In genomic region chr1:1123581-1124507, GRCh38 we compare ENCODE assay signal across 10 cellular contexts. TPM values are rescaled to one million over a fixed set of nuclear protein-coding genes. Genes with fewer than 3 reads are reported as not detected.
DNase-seq lines count a peak whose midpoint lies in the region; FAIRE-seq and TF ChIP-seq lines count a peak whose summit lies in the region.
"Had no signal": no experiment of that assay in that cellular context is flagged by ENCODE, and none has a peak within 500 bp of the region (broad histone marks: within the 10 kb centered on the region; RNA-seq: fewer than 3 reads in every experiment).

No MANE protein-coding gene starts in this region.

- FAIRE-seq in HTR-8/SVneo (lab: Jason Lieb, UNC) (peak; percentile 96), bronchial epithelial cell (lab: Jason Lieb, UNC) (peak; percentile 94), GM12892 (lab: Jason Lieb, UNC) (no peak)
- FAIRE-seq: islet of Langerhans had no signal

- no peak for TF ChIP-seq CTCF in bronchial epithelial cell (IDR thresholded peaks at IDR 0.05; ENCODE audit: insufficient read depth, low read length, severe bottlenecking)

- DNase-seq in CD1c-positive myeloid dendritic cell (ENCODE audit: extremely low spot score): peak; percentile 18
- DNase-seq in HTR-8/SVneo (ENCODE audit: insufficient read length, low spot score): no peak
- no peak for DNase-seq in bronchial epithelial cell (ENCODE audit: low read depth)
- peak; percentile 14 for DNase-seq in myocyte (ENCODE audit: low read depth)
- DNase-seq in SKM-1 (lab: John Stamatoyannopoulos, UW; ENCODE audit: unreplicated experiment): no peak
- DNase-seq in NCI-H2227 treated with DMSO at 0.1 percent for 48 hours (lab: John Stamatoyannopoulos, UW): no peak
- DNase-seq in GM12892 (ENCODE audit: insufficient read length): no peak
- DNase-seq in stimulated activated CD4-positive, alpha-beta T cell treated with anti-CD3 and anti-CD28 coated beads, Interleukin-1b, Interleukin-23, amount 100 ng/mL, for 48 hours: no peak
- DNase-seq: NCI-H510A treated with DMSO at 0.1 percent for 48 hours had no signal

- H3K27me3 ChIP-seq in bronchial epithelial cell (ENCODE audit: control insufficient read depth, insufficient read depth, low read length): no peaks in the 10 kb centered on the region

- TF ChIP-seq POLR2A in GM12892 (IDR thresholded peaks at IDR 0.05; ENCODE audit: low read depth, low read length): no peak

- H3K4me3 ChIP-seq in bronchial epithelial cell (ENCODE audit: low read depth, low read length): no peak overlapping the region

- H3K36me3 ChIP-seq in bronchial epithelial cell (ENCODE audit: control insufficient read depth, insufficient read depth, low read length): no peaks in the 10 kb centered on the region

RNA-seq across cellular contexts. Expression of gene C1orf159, which starts 8.0 kb away (rescaled TPM):
- total RNA-seq in bronchial epithelial cell (5.9 and 8.2 TPM in 2 replicates), myocyte (10.0 and 11.7 TPM in 2 replicates)
- polyA plus RNA-seq in myocyte (2012): 7.3 TPM
- 2.9 TPM for polyA plus RNA-seq in GM12892 (2012; ENCODE audit: missing spikeins)

RNA-seq across cellular contexts. Expression of gene RNF223, which starts 49.7 kb away (rescaled TPM):
- total RNA-seq in bronchial epithelial cell: 9.0 and 14.6 TPM in 2 replicates
- 0.05 and 0.83 TPM in 2 replicates for total RNA-seq in myocyte
- not detected for polyA plus RNA-seq in myocyte (2012)
- 0.21 TPM for polyA plus RNA-seq in GM12892 (2012; ENCODE audit: missing spikeins)

RNA-seq across cellular contexts. Expression of gene TTLL10, which starts 49.8 kb away (rescaled TPM):
- total RNA-seq in bronchial epithelial cell (not detected in 2 replicates), myocyte (not detected in 2 replicates)
- polyA plus RNA-seq in myocyte (2012): not detected
- polyA plus RNA-seq in GM12892 (2012; ENCODE audit: missing spikeins): not detected

Comparison
In these comparisons a context has a peak if more than half of its experiments do, and no peak if none do; other contexts are left out.
1. DNase-seq: peak in CD1c-positive myeloid dendritic cell (single experiment) and myocyte (single experiment); none in HTR-8/SVneo (single experiment), bronchial epithelial cell (single experiment), SKM-1 (single experiment), NCI-H2227 treated with DMSO at 0.1 percent for 48 hours (single experiment), GM12892 (single experiment) and stimulated activated CD4-positive, alpha-beta T cell treated with anti-CD3 and anti-CD28 coated beads, Interleukin-1b, Interleukin-23, amount 100 ng/mL, for 48 hours (single experiment).